1 cellular context compared by ENCODE assay signal in the genomic region with DNA sequence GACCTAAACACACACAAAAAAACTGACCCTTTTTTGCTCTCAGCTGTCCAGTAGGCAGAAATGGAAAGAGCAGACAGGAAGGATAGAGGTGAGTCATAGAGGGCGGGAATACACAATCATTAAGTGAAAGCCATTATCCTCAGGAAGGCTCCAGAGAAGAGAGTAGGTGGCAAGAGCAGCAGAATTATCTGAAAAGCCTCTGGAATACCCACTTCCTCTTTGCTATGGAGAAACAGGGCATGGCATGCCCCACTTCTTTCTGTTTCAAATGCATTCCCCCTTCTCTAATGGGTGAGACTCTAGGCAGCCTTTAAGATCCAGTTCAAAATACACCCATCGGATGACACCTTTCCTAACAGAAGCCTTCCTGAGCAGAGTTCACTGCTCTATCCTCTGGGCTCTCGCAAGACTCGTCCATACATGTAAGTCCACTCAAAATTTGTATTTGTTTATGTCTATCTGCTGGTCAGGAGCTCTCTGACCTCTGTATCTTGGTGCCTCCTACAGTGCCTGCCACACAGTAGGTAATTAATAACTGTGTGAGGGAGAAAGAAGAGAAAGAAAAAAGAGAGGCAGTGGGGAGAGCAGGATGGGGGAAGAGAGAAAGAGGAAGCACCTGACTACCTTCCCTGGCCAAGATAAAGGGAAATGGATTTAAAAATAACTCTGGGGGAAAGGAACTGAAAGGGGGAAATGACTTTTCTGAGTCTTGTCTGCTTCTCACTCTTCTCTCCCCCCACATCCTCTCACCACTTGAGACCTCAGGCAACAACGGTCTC.
TF ChIP-seq lines count a peak whose summit lies in the region.

No MANE protein-coding gene starts in this region.

TF ChIP-seq in endothelial cell of umbilical vein, 7 proteins besides CTCF, POLR2A, EP300 and RAD21:
- TF ChIP-seq FOS (IDR thresholded peaks at IDR 0.05; ENCODE audit: borderline replicate concordance, insufficient read depth, low read length) (peak; percentile 75), GATA2 (IDR thresholded peaks at IDR 0.05; ENCODE audit: insufficient read depth, insufficient read length, low read depth, low read length) (no peak), EZH2 (IDR thresholded peaks at IDR 0.05; ENCODE audit: borderline replicate concordance, low read depth, low read length, severe bottlenecking) (no peak), MYC (IDR thresholded peaks at IDR 0.05; ENCODE audit: low read depth, low read length) (no peak), POLR2AphosphoS5 (IDR thresholded peaks at IDR 0.05; ENCODE audit: insufficient read depth, low read depth, low read length) (no peak), JUN (IDR thresholded peaks at IDR 0.05; ENCODE audit: borderline replicate concordance, insufficient read depth, insufficient read length, low read depth) (peak; percentile 85)
- TF ChIP-seq, protein P1, sequence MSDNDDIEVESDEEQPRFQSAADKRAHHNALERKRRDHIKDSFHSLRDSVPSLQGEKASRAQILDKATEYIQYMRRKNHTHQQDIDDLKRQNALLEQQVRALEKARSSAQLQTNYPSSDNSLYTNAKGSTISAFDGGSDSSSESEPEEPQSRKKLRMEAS (IDR thresholded peaks at IDR 0.05; ENCODE audit: insufficient read depth, insufficient read length): no peak
